ENCODE assay signal across 8 cellular contexts in genomic region chr3:99774467-99774866, GRCh38. TPM values are rescaled to one million over a fixed set of nuclear protein-coding genes. Genes with fewer than 3 reads are reported as not detected.
A peak's percentile ranks its signal among the peaks of the same experiment; 100 is the strongest.
DNase-seq lines count a peak whose midpoint lies in the region; ATAC-seq and TF ChIP-seq lines count a peak whose summit lies in the region.

No MANE protein-coding gene starts in this region.

- peaks cover 10% of the 10 kb centered on the region for H3K27me3 ChIP-seq in A673 (replicated peaks; ENCODE audit: insufficient read depth, low read depth, low read length, poor library complexity)
- H3K27me3 ChIP-seq in prostate gland (replicated peaks; ENCODE audit: insufficient read depth), result no peaks in the 10 kb centered on the region
- H3K27me3 ChIP-seq in GM23338 (ENCODE audit: insufficient read depth), result no peaks in the 10 kb centered on the region
- no peaks in the 10 kb centered on the region for H3K27me3 ChIP-seq in gastrocnemius medialis

- ATAC-seq in GM19025 (IDR thresholded peaks at IDR 0.05; ENCODE audit: low read depth, unreplicated experiment) (peak; percentile 96), HG03060 (IDR thresholded peaks at IDR 0.05; ENCODE audit: low read depth, unreplicated experiment) (peak; percentile 97), GM23338 (no peak), gastrocnemius medialis (no peak)

- peaks cover 9% of the 10 kb centered on the region for H3K4me1 Mint-ChIP-seq in GM23338

- H3K4me3 Mint-ChIP-seq in GM23338, result no peak overlapping the region

- H3K79me2 ChIP-seq in GM23338 (replicated peaks; ENCODE audit: insufficient read depth), result no peaks in the 10 kb centered on the region

- H3K4me2 ChIP-seq in GM23338, result no peak overlapping the region

- in situ Hi-C loops in astrocyte of the spinal cord (cut with HindIII; ENCODE audit: low sequenced_read_pairs), result no loop called here
- in situ Hi-C loops in KBM-7 (cut with MboI; ENCODE audit: low pct_unique_long_range_greater_than_20kb, low sequenced_read_pairs), result no loop called here
- in situ Hi-C loops in gastrocnemius medialis (cut with MboI; ENCODE audit: low sequenced_read_pairs in 4 of 4), result loop anchor here in 3 of 4 donors (25.0 kb wide), 3 partner anchors 737 to 962 kb away; no protein-coding TSS in a partner anchor

- H3K9me3 Mint-ChIP-seq in GM23338, result no peaks in the 10 kb centered on the region

- no TSS peak for BruUV-seq in A673 (replicated peaks; lab: Mats Ljungman, UMichigan)

- no peaks in the 10 kb centered on the region for H4K20me1 ChIP-seq in GM23338 (replicated peaks; ENCODE audit: insufficient read depth)

- intact Hi-C loops in A673 (cut with micrococcal nuclease; ENCODE audit: unreplicated experiment), result no loop called here
- intact Hi-C loops in prostate gland (cut with DNase I), result no loop called here
- intact Hi-C loops in gastrocnemius medialis (cut with DNase I; ENCODE audit: low total_unique reads), result no loop called here

- DNase-seq in A673 (ENCODE audit: low spot score), result peak; percentile 35
- peak; percentile 88 for DNase-seq in astrocyte of the spinal cord (ENCODE audit: low read depth, low spot score)
- DNase-seq in prostate gland (ENCODE audit: low spot score), result no peak
- no peak for DNase-seq in GM23338 (ENCODE audit: low spot score)
- DNase-seq in KBM-7, result no peak
- no peak for DNase-seq in gastrocnemius medialis

- H3K9me3 ChIP-seq in A673 (ENCODE audit: low read depth, low read length, poor library complexity, severe bottlenecking) (no peaks in the 10 kb centered on the region), prostate gland (no peaks in the 10 kb centered on the region), gastrocnemius medialis (no peaks in the 10 kb centered on the region)

- H3K9me2 ChIP-seq in GM23338 (ENCODE audit: insufficient read depth), result peaks cover 22% of the 10 kb centered on the region

- H2AFZ ChIP-seq in GM23338, result no peak overlapping the region

- H3K4me3 ChIP-seq in A673 (ENCODE audit: low read depth, low read length, poor library complexity, severe bottlenecking) (no peak overlapping the region), astrocyte of the spinal cord (ENCODE audit: low read depth, low read length) (no peak overlapping the region), prostate gland (no peak overlapping the region), GM23338 (no peak overlapping the region), gastrocnemius medialis (no peak overlapping the region)

- no peaks in the 10 kb centered on the region for H3K27me3 Mint-ChIP-seq in GM23338 (ENCODE audit: insufficient read depth, low read depth, poor library complexity)

- H3K36me3 ChIP-seq in A673 (ENCODE audit: insufficient read depth, low read length, poor library complexity, severe bottlenecking) (no peaks in the 10 kb centered on the region), prostate gland (no peaks in the 10 kb centered on the region), GM23338 (ENCODE audit: insufficient read depth) (no peaks in the 10 kb centered on the region), gastrocnemius medialis (no peaks in the 10 kb centered on the region)

- H3K4me1 ChIP-seq in A673 (ENCODE audit: insufficient read depth, low read length, poor library complexity, severe bottlenecking) (peaks cover 19% of the 10 kb centered on the region), prostate gland (replicated peaks) (no peaks in the 10 kb centered on the region), GM23338 (ENCODE audit: insufficient read depth) (peaks cover 6% of the 10 kb centered on the region; the same call in 1 of the 2 replicates), gastrocnemius medialis (no peaks in the 10 kb centered on the region)

- no peak overlapping the region for H3K27ac ChIP-seq in A673 (ENCODE audit: low read depth, low read length, poor library complexity, severe bottlenecking)
- no peak overlapping the region for H3K27ac ChIP-seq in prostate gland
- no peak overlapping the region for H3K27ac ChIP-seq in GM23338 (ENCODE audit: low read depth)
- no peak overlapping the region for H3K27ac ChIP-seq in gastrocnemius medialis

- WGBS in prostate gland, result 37% methylated on average over 2 of the region's 2 CpGs

- no peaks in the 10 kb centered on the region for H3K36me3 Mint-ChIP-seq in GM23338 (ENCODE audit: low read depth)

- no peak overlapping the region for H3K27ac Mint-ChIP-seq in GM23338

- no peak for TF ChIP-seq POLR2A in prostate gland (IDR thresholded peaks at IDR 0.05)
- no peak for TF ChIP-seq POLR2A in gastrocnemius medialis (IDR thresholded peaks at IDR 0.05)

- CTCF ChIA-PET in A673 (lab: Charles Lee), result no interaction called here

- POLR2A ChIA-PET in A673 (lab: Charles Lee; ENCODE audit: low non-redundant PET), result no interaction called here

- TF ChIP-seq CTCF in A673 (conservative IDR thresholded peaks at IDR 0.05; ENCODE audit: low read depth, low read length), result no peak
- TF ChIP-seq CTCF in astrocyte of the spinal cord (IDR thresholded peaks at IDR 0.05; ENCODE audit: low read depth, low read length), result no peak
- no peak for TF ChIP-seq CTCF in prostate gland (IDR thresholded peaks at IDR 0.05)
- no peak for TF ChIP-seq CTCF in GM23338 (conservative IDR thresholded peaks at IDR 0.05; ENCODE audit: low read depth in 2 of 2)
- no peak for TF ChIP-seq CTCF in gastrocnemius medialis (IDR thresholded peaks at IDR 0.05 in 4 of 5, conservative IDR thresholded peaks at IDR 0.05 in 1 of 5)

- no peaks in the 10 kb centered on the region for H3F3A ChIP-seq in GM23338 (replicated peaks; ENCODE audit: low read depth)

TF ChIP-seq in GM23338, 12 proteins besides CTCF, POLR2A, EP300 and RAD21:
- TF ChIP-seq POLR2AphosphoS5 (IDR thresholded peaks at IDR 0.05; ENCODE audit: low read depth) (no peak), ZNF114 (CRISPR knock-in tag; IDR thresholded peaks at IDR 0.05) (no peak), EZH2phosphoT487 (IDR thresholded peaks at IDR 0.05; ENCODE audit: unreplicated experiment) (no peak)

RNA-seq across cellular contexts. Expression of gene CMSS1, which starts 43.2 kb away (rescaled TPM):
- total RNA-seq in A673 (2021) (98.6 and 103 TPM in 2 replicates), prostate gland (10 to 100 TPM; 10.2 to 13.6 TPM), gastrocnemius medialis (10 to 100 TPM; 23.2 to 89.5 (median 67.6) TPM)
- 34.4 and 39.4 TPM in 2 replicates for total RNA-seq in GM23338 (2014; rRNA removed; shearing (Covaris generic))
- 187 TPM in 2 replicates for polyA plus RNA-seq in GM23338 (2016; fragmentation: Nextera tagmentation; extraction: Ambion mirVana)

Comparison
In these comparisons a context has a peak if more than half of its experiments do, and no peak if none do; other contexts are left out.
1. DNase-seq: peak in A673 (single experiment) and astrocyte of the spinal cord (single experiment); none in prostate gland (single experiment), GM23338 (single experiment), KBM-7 (single experiment) and gastrocnemius medialis (0 of 2).
2. ATAC-seq: peak in GM19025 (single experiment) and HG03060 (single experiment); none in GM23338 (single experiment) and gastrocnemius medialis (0 of 2).
3. in situ Hi-C loops: an anchor here in gastrocnemius medialis (25.0 kb wide); none called in astrocyte of the spinal cord and KBM-7.